ENCODE assay signal across 25 cellular contexts in the genomic region with DNA sequence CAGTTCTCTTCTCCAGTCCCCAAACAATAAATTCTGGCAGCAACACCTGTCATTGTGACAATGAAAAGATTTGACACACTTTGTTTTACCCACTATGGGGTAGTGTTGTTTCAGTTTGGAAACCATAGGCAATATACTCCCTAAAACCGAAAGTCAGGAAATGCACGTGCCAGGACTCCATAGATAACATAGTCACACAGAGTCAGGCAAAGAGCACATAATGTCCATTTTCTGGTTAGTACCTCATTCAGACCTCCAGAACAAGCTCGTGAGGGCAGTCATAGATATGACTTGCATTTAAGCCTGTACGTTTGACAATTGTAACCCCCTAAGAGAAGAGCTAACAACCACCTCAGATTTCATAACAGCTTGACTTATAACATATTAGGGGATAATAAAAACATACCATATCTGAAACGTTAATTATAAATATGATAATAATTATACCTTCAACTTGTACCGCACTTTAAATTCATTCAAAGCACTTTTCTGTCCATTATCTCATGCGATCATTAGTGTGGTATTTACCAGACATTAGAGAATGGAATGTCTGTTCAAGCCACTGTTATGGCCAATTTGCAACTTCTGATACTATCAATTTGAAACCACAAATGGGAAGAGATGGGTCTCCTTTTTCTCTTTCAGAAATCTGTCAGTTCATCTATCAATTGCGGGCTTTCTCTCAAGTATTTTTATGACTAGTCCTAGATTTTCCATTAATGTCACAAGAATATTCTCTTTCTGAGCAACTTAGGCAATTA.
DNase-seq lines count a peak whose midpoint lies in the region; ATAC-seq and TF ChIP-seq lines count a peak whose summit lies in the region.
"Had no signal": no experiment of that assay in that cellular context is flagged by ENCODE, and none has a peak within 500 bp of the region (broad histone marks: within the 10 kb centered on the region; RNA-seq: fewer than 3 reads in every experiment).

No MANE protein-coding gene starts in this region.

- H3K27ac ChIP-seq in right cardiac atrium (ENCODE audit: low read length) (no peak overlapping the region), right lobe of liver (no peak overlapping the region), upper lobe of right lung (no peak overlapping the region), breast epithelium (no peak overlapping the region)
- H3K27ac ChIP-seq: C4-2B, SK-N-MC had no signal

- 54% methylated on average over 8 of the region's 8 CpGs for WGBS in right cardiac atrium
- WGBS in right lobe of liver (ENCODE audit: insufficient coverage, low coverage, low lambda C conversion rate, missing lambda C conversion rate): 56% methylated on average over 8 of the region's 8 CpGs

- H3K36me3 ChIP-seq in right lobe of liver (no peaks in the 10 kb centered on the region), upper lobe of right lung (no peaks in the 10 kb centered on the region), breast epithelium (no peaks in the 10 kb centered on the region)

- ATAC-seq in right cardiac atrium (peak; percentile 24 to 50), Right ventricle myocardium superior (ENCODE audit: poor library complexity) (no peak), right lobe of liver (peak; percentile 24 to 78 (median 50)), upper lobe of right lung (peak; percentile 50)

- DNase-seq in right cardiac atrium (no peak), Right ventricle myocardium superior (no peak), dermis microvascular lymphatic vessel endothelial cell (ENCODE audit: low read depth in 2 of 2) (peak; percentile 64 to 72), right lobe of liver (no peak), upper lobe of right lung (no peak), DMS53 treated with DMSO at 0.1 percent for 48 hours (lab: John Stamatoyannopoulos, UW; ENCODE audit: unreplicated experiment) (no peak), H4 (ENCODE audit: low spot score) (no peak), breast epithelium (ENCODE audit: low spot score in 2 of 2) (no peak)
- DNase-seq: AML-193; Calu3; CD8-positive, alpha-beta memory T cell; DMS153; EL; GF-D8; H7; Karpas-422; MG63; NCI-H1092; NCI-H1436 treated with DMSO at 0.1 percent for 48 hours; NCI-H1930; NCI-H510A; NCI-H774; SHP77 had no signal

- H3K27me3 ChIP-seq in right cardiac atrium (ENCODE audit: control insufficient read depth, insufficient read depth) (no peaks in the 10 kb centered on the region), right lobe of liver (no peaks in the 10 kb centered on the region), upper lobe of right lung (no peaks in the 10 kb centered on the region), breast epithelium (no peaks in the 10 kb centered on the region)
- H3K27me3 ChIP-seq: MG63 had no signal

- no peak overlapping the region for H3K4me3 ChIP-seq in right cardiac atrium (ENCODE audit: low read length)
- no peak overlapping the region for H3K4me3 ChIP-seq in right lobe of liver
- no peak overlapping the region for H3K4me3 ChIP-seq in upper lobe of right lung
- H3K4me3 ChIP-seq in breast epithelium: no peak overlapping the region
- H3K4me3 ChIP-seq: MG63, SK-N-MC had no signal

- H3K4me1 ChIP-seq in right cardiac atrium (ENCODE audit: control insufficient read depth, insufficient read depth, low read length): peaks cover 2% of the 10 kb centered on the region
- H3K4me1 ChIP-seq in right lobe of liver: no peaks in the 10 kb centered on the region
- H3K4me1 ChIP-seq in upper lobe of right lung: no peaks in the 10 kb centered on the region
- H3K4me1 ChIP-seq in breast epithelium: no peaks in the 10 kb centered on the region

- TF ChIP-seq POLR2A in right lobe of liver (IDR thresholded peaks at IDR 0.05): no peak
- TF ChIP-seq POLR2A in breast epithelium (IDR thresholded peaks at IDR 0.05): no peak

- H3K9me3 ChIP-seq in right cardiac atrium (ENCODE audit: control insufficient read depth, low read length): no peaks in the 10 kb centered on the region
- H3K9me3 ChIP-seq in right lobe of liver: no peaks in the 10 kb centered on the region
- no peaks in the 10 kb centered on the region for H3K9me3 ChIP-seq in upper lobe of right lung
- H3K9me3 ChIP-seq in breast epithelium: no peaks in the 10 kb centered on the region
- H3K9me3 ChIP-seq: MG63 had no signal

- intact Hi-C loops in right cardiac atrium (cut with DNase I) (no loop called here), Right ventricle myocardium superior (cut with DNase I) (no loop called here), right lobe of liver (cut with DNase I) (no loop called here), upper lobe of right lung (cut with DNase I) (no loop called here), breast epithelium (cut with DNase I; ENCODE audit: low total_unique reads) (no loop called here)

- TF ChIP-seq CTCF in right lobe of liver (IDR thresholded peaks at IDR 0.05): no peak
- TF ChIP-seq CTCF in upper lobe of right lung (IDR thresholded peaks at IDR 0.05): no peak
- TF ChIP-seq CTCF in breast epithelium (IDR thresholded peaks at IDR 0.05): no peak

Comparison
In these comparisons a context has a peak if more than half of its experiments do, and no peak if none do; other contexts are left out.
1. DNase-seq: peak in dermis microvascular lymphatic vessel endothelial cell (2 of 2); none in right cardiac atrium (0 of 3), Right ventricle myocardium superior (single experiment), right lobe of liver (0 of 3), upper lobe of right lung (single experiment), DMS53 treated with DMSO at 0.1 percent for 48 hours (single experiment), H4 (single experiment) and breast epithelium (0 of 2).